In the genomic region with DNA sequence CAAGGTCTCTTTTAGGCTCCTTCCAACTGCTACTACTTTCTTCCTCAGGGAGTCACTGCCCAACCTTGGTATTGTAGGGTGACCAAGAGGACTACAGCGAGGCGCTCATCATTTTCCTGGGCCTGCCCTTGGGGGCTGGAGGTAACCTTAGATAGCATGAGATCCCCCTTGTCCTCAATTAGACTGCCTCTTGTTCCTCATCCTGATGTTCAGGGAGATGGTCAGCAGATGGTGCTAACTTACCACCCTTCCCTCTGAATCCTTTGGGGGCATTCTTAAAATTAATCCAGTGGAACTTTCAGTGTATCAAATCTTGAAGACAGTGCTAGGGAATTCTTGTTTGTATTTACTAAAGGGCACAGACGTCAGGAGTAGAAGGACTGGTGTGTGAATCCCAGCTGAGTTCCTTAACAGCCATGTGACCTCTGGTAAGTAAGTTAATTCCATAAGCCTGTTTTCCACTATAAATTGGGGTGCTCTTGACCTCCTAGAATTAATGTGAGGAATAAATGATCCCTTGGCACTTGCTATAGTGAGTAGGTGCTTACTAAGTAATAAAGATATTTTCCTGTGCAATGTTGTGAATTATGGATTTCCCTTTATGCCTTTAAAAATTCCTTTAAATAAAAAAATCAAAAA, we compare ENCODE assay signal across 9 cellular contexts. TPM values are rescaled to one million over a fixed set of nuclear protein-coding genes. Genes with fewer than 3 reads are reported as not detected.
DNase-seq lines count a peak whose midpoint lies in the region; ATAC-seq and TF ChIP-seq lines count a peak whose summit lies in the region.
"Had no signal": no experiment of that assay in that cellular context is flagged by ENCODE, and none has a peak within 500 bp of the region (broad histone marks: within the 10 kb centered on the region; RNA-seq: fewer than 3 reads in every experiment).

No MANE protein-coding gene starts in this region.

- H3K4me3 ChIP-seq in coronary artery = no peak overlapping the region
- no peak overlapping the region for H3K4me3 ChIP-seq in neuronal stem cell (ENCODE audit: low read length in 2 of 2)

- no peaks in the 10 kb centered on the region for H3K79me1 ChIP-seq in neuronal stem cell (ENCODE audit: low read depth, low read length)

- H3K18ac ChIP-seq in neuronal stem cell (ENCODE audit: low read length) = no peak overlapping the region

- no peaks in the 10 kb centered on the region for H3K9me3 ChIP-seq in neuronal stem cell (replicated peaks in 1 of 2; ENCODE audit: control insufficient read depth in 2 of 2, insufficient read depth in 1 of 2, low read depth in 1 of 2, low read length in 2 of 2)

- no peak overlapping the region for H3K4me2 ChIP-seq in neuronal stem cell (ENCODE audit: insufficient read depth, low read length, poor library complexity, severe bottlenecking)

- no CpG with 5 or more reads among the region's 3 CpGs for WGBS in neuronal stem cell (ENCODE audit: extremely low coverage in 2 of 2, insufficient read length in 2 of 2, insufficient replicate concordance in 1 of 2), 2 donors

- H3K9me3 Mint-ChIP-seq in activated T-cell treated with anti-CD3 and anti-CD28 coated beads, Interleukin-2, amount 50 U/mL, for 4 hours = no peaks in the 10 kb centered on the region
- H3K9me3 Mint-ChIP-seq: naive thymus-derived CD8-positive, alpha-beta T cell had no signal

- H3K4me1 Mint-ChIP-seq in activated T-cell treated with anti-CD3 and anti-CD28 coated beads, Interleukin-2, amount 50 U/mL, for 4 hours (ENCODE audit: low read depth) = peaks cover 7% of the 10 kb centered on the region

- H4K8ac ChIP-seq in neuronal stem cell (ENCODE audit: low read depth, low read length) = no peak overlapping the region

- H3K4me1 ChIP-seq in neuronal stem cell (ENCODE audit: control insufficient read depth in 2 of 2, insufficient read depth in 1 of 2, low read depth in 1 of 2, low read length in 2 of 2) = peaks cover 0 to 2% of the 10 kb centered on the region in 2 donors

- peak overlapping the region; percentile 67 for H2AFZ ChIP-seq in neuronal stem cell (ENCODE audit: low read length)

- no peak overlapping the region for H3K14ac ChIP-seq in neuronal stem cell (ENCODE audit: low read length)

- H3K27me3 ChIP-seq in neuronal stem cell (ENCODE audit: control insufficient read depth in 3 of 3, insufficient read depth in 3 of 3, low read depth in 1 of 3, low read length in 3 of 3) = no peaks in the 10 kb centered on the region

- no peak overlapping the region for H3K4me3 Mint-ChIP-seq in activated T-cell treated with anti-CD3 and anti-CD28 coated beads, Interleukin-2, amount 50 U/mL, for 4 hours
- H3K4me3 Mint-ChIP-seq: naive thymus-derived CD8-positive, alpha-beta T cell had no signal

- ATAC-seq in HG02973 (IDR thresholded peaks at IDR 0.05; ENCODE audit: unreplicated experiment) (no peak), HG03521 (IDR thresholded peaks at IDR 0.05; ENCODE audit: unreplicated experiment) (no peak)
- ATAC-seq in activated T-cell treated with anti-CD3 and anti-CD28 coated beads, Interleukin-2, amount 50 U/mL, for 4 hours = no peak
- ATAC-seq: naive thymus-derived CD8-positive, alpha-beta T cell had no signal

- H3K27ac ChIP-seq in coronary artery (no peak overlapping the region), neuronal stem cell (replicated peaks; ENCODE audit: low read length) (no peak overlapping the region)

- DNase-seq in DMS53 treated with DMSO at 0.1 percent for 48 hours (lab: John Stamatoyannopoulos, UW; ENCODE audit: unreplicated experiment) (peak; percentile 18), HS-27A (ENCODE audit: low read depth) (peak; percentile 31), OCI-M2 (lab: John Stamatoyannopoulos, UW; ENCODE audit: unreplicated experiment) (peak; percentile 7), coronary artery (ENCODE audit: low spot score) (no peak), neuronal stem cell (ENCODE audit: low spot score) (peak; percentile 57)
- no peak for DNase-seq in activated T-cell treated with anti-CD3 and anti-CD28 coated beads, Interleukin-2, amount 50 U/mL, for 4 hours

- no peak overlapping the region for H2AK5ac ChIP-seq in neuronal stem cell (ENCODE audit: low read depth, low read length)

- H2BK12ac ChIP-seq in neuronal stem cell (ENCODE audit: low read length) = no peak overlapping the region

- no peak overlapping the region for H4K91ac ChIP-seq in neuronal stem cell (ENCODE audit: low read depth, low read length, poor library complexity)

- H2BK5ac ChIP-seq in neuronal stem cell (ENCODE audit: low read length) = no peak overlapping the region

- no peak overlapping the region for H3K23ac ChIP-seq in neuronal stem cell (ENCODE audit: low read depth, low read length, poor library complexity)

- H3K36me3 ChIP-seq in neuronal stem cell (replicated peaks in 1 of 2; ENCODE audit: control insufficient read depth in 2 of 2, insufficient read depth in 2 of 2, low read length in 2 of 2) = no peaks in the 10 kb centered on the region

- H3K36me3 Mint-ChIP-seq in activated T-cell treated with anti-CD3 and anti-CD28 coated beads, Interleukin-2, amount 50 U/mL, for 4 hours (ENCODE audit: insufficient read depth) = no peaks in the 10 kb centered on the region
- H3K36me3 Mint-ChIP-seq: naive thymus-derived CD8-positive, alpha-beta T cell had no signal

- H2BK120ac ChIP-seq in neuronal stem cell (ENCODE audit: low read depth, low read length) = no peak overlapping the region

- no peaks in the 10 kb centered on the region for H3K27me3 Mint-ChIP-seq in activated T-cell treated with anti-CD3 and anti-CD28 coated beads, Interleukin-2, amount 50 U/mL, for 4 hours (ENCODE audit: low read depth)
- H3K27me3 Mint-ChIP-seq: naive thymus-derived CD8-positive, alpha-beta T cell had no signal

- no peak overlapping the region for H3K4ac ChIP-seq in neuronal stem cell (ENCODE audit: low read length)

- H3K9ac ChIP-seq in neuronal stem cell (ENCODE audit: low read depth, low read length, poor library complexity) = no peak overlapping the region

- peak; percentile 31 for TF ChIP-seq CTCF in coronary artery (IDR thresholded peaks at IDR 0.05)

- H2BK15ac ChIP-seq in neuronal stem cell (ENCODE audit: low read length) = no peak overlapping the region

RNA-seq across cellular contexts. Expression of a gene that starts 4.1 kb away (rescaled TPM):
- polyA plus RNA-seq in neuronal stem cell (2013, experiment 1 of 2) = 19.2 TPM
- polyA plus RNA-seq in neuronal stem cell (2013, experiment 2 of 2) = 19.4 TPM
- total RNA-seq in activated T-cell treated with anti-CD3 and anti-CD28 coated beads, Interleukin-2, amount 50 U/mL, for 4 hours = 10 to 100 TPM; 56.2 to 62.4 (median 58.0) TPM

RNA-seq across cellular contexts. Expression of a gene that starts 22.1 kb away (rescaled TPM):
- polyA plus RNA-seq in neuronal stem cell (2013, experiment 1 of 2) = 0.03 TPM
- polyA plus RNA-seq in neuronal stem cell (2013, experiment 2 of 2) = 0.03 TPM
- under 1 TPM; 0.08 to 0.13 (median 0.08) TPM for total RNA-seq in activated T-cell treated with anti-CD3 and anti-CD28 coated beads, Interleukin-2, amount 50 U/mL, for 4 hours

RNA-seq across cellular contexts. Expression of a gene that starts 55.6 kb away (rescaled TPM):
- polyA plus RNA-seq in neuronal stem cell (2013, experiment 1 of 2) = 36.4 TPM
- polyA plus RNA-seq in neuronal stem cell (2013, experiment 2 of 2) = 37.3 TPM
- 10 to 100 TPM; 35.0 to 38.7 (median 36.1) TPM for total RNA-seq in activated T-cell treated with anti-CD3 and anti-CD28 coated beads, Interleukin-2, amount 50 U/mL, for 4 hours

Comparison
In these comparisons a context has a peak if more than half of its experiments do, and no peak if none do; other contexts are left out.
1. DNase-seq: peak in DMS53 treated with DMSO at 0.1 percent for 48 hours (single experiment), HS-27A (single experiment), OCI-M2 (single experiment) and neuronal stem cell (single experiment); none in coronary artery (single experiment) and activated T-cell treated with anti-CD3 and anti-CD28 coated beads, Interleukin-2, amount 50 U/mL, for 4 hours (single experiment).